ENCODE assay signal across 8 cellular contexts in the genomic region with DNA sequence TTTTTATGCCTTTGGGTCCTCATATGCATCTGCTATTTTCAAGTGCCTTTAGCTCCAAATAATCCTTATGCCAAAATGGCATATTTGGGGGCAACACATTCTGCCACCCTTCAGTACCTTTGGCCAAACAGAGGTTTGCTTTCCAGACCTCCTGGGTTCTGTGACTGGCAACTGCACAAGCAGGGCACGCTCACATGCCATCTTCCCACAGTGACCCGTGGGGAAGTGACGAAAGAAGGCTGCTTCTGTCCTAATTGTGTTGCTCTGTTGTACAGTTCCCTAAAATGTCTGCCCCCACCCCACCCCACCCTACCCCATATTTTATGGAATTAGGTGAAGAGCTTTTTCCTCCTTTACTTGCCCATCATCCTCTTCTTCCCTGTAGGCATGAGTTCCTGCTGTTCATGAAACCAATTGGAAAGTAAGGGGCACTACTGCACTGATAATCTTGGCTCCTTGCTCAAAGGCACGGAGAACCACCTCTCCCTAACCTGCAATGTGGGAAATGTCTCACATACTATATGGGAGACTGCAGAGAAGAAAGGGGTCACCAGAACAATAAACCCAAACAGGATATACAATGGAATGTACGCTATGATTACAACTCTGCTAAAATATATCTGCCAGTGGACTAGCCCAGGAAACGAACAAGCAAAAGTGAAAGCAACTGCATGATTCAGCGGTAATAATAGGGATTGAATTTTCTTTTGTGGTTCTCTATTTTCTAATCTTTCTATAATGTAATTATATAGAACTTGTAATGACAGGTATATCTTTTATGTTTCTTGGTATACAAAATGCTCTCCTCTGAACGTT. TPM values are rescaled to one million over a fixed set of nuclear protein-coding genes. Genes with fewer than 3 reads are reported as not detected.
DNase-seq lines count a peak whose midpoint lies in the region; TF ChIP-seq lines count a peak whose summit lies in the region.

No MANE protein-coding gene starts in this region.

- TF ChIP-seq CTCF in cardiac fibroblast (IDR thresholded peaks at IDR 0.05; ENCODE audit: low read depth, low read length) (no peak), uterus (IDR thresholded peaks at IDR 0.05) (no peak)

- intact Hi-C loops in uterus (cut with DNase I; ENCODE audit: low total_unique reads): no loop called here

- H3K4me1 ChIP-seq in SJSA1 (replicated peaks) (peaks cover 33% of the 10 kb centered on the region), mononuclear cell (ENCODE audit: insufficient read depth, low read length) (peaks cover 30% of the 10 kb centered on the region), uterus (no peaks in the 10 kb centered on the region)

- H3K27me3 ChIP-seq in SJSA1 (replicated peaks) (no peaks in the 10 kb centered on the region), mononuclear cell (ENCODE audit: insufficient read depth, low read length) (no peaks in the 10 kb centered on the region), uterus (no peaks in the 10 kb centered on the region)

- TF ChIP-seq POLR2A in uterus (IDR thresholded peaks at IDR 0.05): no peak

- H3K9me3 ChIP-seq in SJSA1 (replicated peaks) (no peaks in the 10 kb centered on the region), mononuclear cell (ENCODE audit: low read depth, low read length) (no peaks in the 10 kb centered on the region), uterus (no peaks in the 10 kb centered on the region)

- no peaks in the 10 kb centered on the region for H3K36me3 ChIP-seq in SJSA1
- no peaks in the 10 kb centered on the region for H3K36me3 ChIP-seq in uterus

- DNase-seq in H4 (ENCODE audit: low spot score): peak; percentile 64
- DNase-seq in SJSA1 (ENCODE audit: low read depth in 1 of 2, low spot score in 2 of 2): peak in 1 of 2 experiments; percentile 75
- DNase-seq in cardiac fibroblast (ENCODE audit: low read depth in 2 of 2): peak; percentile 50 to 68
- DNase-seq in uterus: peak in 1 of 2 donors; percentile 30
- DNase-seq in inferior parietal cortex (ENCODE audit: extremely low spot score): no peak
- no peak for DNase-seq in GM19240 (ENCODE audit: insufficient read length, low spot score)
- DNase-seq in DMS 273 treated with DMSO at 0.1 percent for 48 hours (lab: John Stamatoyannopoulos, UW): no peak

- H3K27ac ChIP-seq in SJSA1 (peak overlapping the region; percentile 92), uterus (peak overlapping the region; percentile 55 to 66)

- H3K4me3 ChIP-seq in SJSA1 (peak overlapping the region; percentile 27), cardiac fibroblast (replicated peaks in 1 of 2; ENCODE audit: low read depth in 2 of 2, low read length in 2 of 2) (peak overlapping the region; percentile 5 to 20), mononuclear cell (ENCODE audit: low read length) (peak overlapping the region; percentile 60), uterus (peak overlapping the region in 1 of 2 donors; percentile 27)

RNA-seq across cellular contexts. Expression of a gene that starts 3.3 kb away (rescaled TPM):
- 0.06 and 0.31 TPM in 2 replicates for total RNA-seq in H4 (2014; rRNA removed; shearing (Covaris generic))
- total RNA-seq in SJSA1 (2014; rRNA removed; shearing (Covaris generic)): 0.72 and 1.4 TPM in 2 replicates
- total RNA-seq in mononuclear cell (53.3 TPM), uterus (1 to 10 TPM in 2 of 4 donors, under 1 TPM in 2; 0.55 to 2.8 (median 1.4) TPM)

RNA-seq across cellular contexts. Expression of a gene that starts 19.8 kb away (rescaled TPM):
- total RNA-seq in H4 (2014; rRNA removed; shearing (Covaris generic)): not detected in 2 replicates
- total RNA-seq in SJSA1 (2014; rRNA removed; shearing (Covaris generic)): not detected in 2 replicates
- total RNA-seq in mononuclear cell (3.8 TPM), uterus (under 1 TPM in 1 of 4 donors, not detected in 3; 0.76 TPM)

RNA-seq across cellular contexts. Expression of a gene that starts 37.6 kb away (rescaled TPM):
- 11.1 and 13.7 TPM in 2 replicates for total RNA-seq in H4 (2014; rRNA removed; shearing (Covaris generic))
- 4.8 and 5.8 TPM in 2 replicates for total RNA-seq in SJSA1 (2014; rRNA removed; shearing (Covaris generic))
- total RNA-seq in mononuclear cell (3.1 TPM), uterus (10 to 100 TPM in 1 of 4 donors, 1 to 10 TPM in 3; 5.3 to 15.9 (median 8.6) TPM)

RNA-seq across cellular contexts. Expression of a gene that starts 46.3 kb away (rescaled TPM):
- 40.1 and 57.2 TPM in 2 replicates for total RNA-seq in H4 (2014; rRNA removed; shearing (Covaris generic))
- total RNA-seq in SJSA1 (2014; rRNA removed; shearing (Covaris generic)): 76.0 and 109 TPM in 2 replicates
- total RNA-seq in mononuclear cell (42.8 TPM), uterus (100 to 1,000 TPM in 1 of 4 donors, 10 to 100 TPM in 3; 40.7 to 124 (median 61.5) TPM)

Comparison
In these comparisons a context has a peak if more than half of its experiments do, and no peak if none do; other contexts are left out.
1. DNase-seq: peak in H4 (single experiment) and cardiac fibroblast (2 of 2); none in inferior parietal cortex (single experiment), GM19240 (single experiment) and DMS 273 treated with DMSO at 0.1 percent for 48 hours (single experiment).
2. RNA of a gene that starts 3.3 kb away (total RNA-seq): 53.3 TPM in mononuclear cell (single experiment); 0.55 to 2.8 TPM in uterus, 0.72 to 1.4 TPM in SJSA1 and 0.06 to 0.31 TPM in H4; every median in the first group is over 10 times any median in the second.